8 cellular contexts compared by ENCODE assay signal in genomic region chr18:62714671-62715438, GRCh38. TPM values are rescaled to one million over a fixed set of nuclear protein-coding genes. Genes with fewer than 3 reads are reported as not detected.
A peak's percentile ranks its signal among the peaks of the same experiment; 100 is the strongest.
DNase-seq lines count a peak whose midpoint lies in the region; ATAC-seq and TF ChIP-seq lines count a peak whose summit lies in the region.

No MANE protein-coding gene starts in this region.

- H3K36me3 Mint-ChIP-seq in CD8-positive, alpha-beta T cell: peaks cover 7% of the 10 kb centered on the region
- H3K36me3 Mint-ChIP-seq in activated CD8-positive, alpha-beta T cell treated with anti-CD3 and anti-CD28 coated beads for 36 hours (ENCODE audit: low read depth): peaks cover 2% of the 10 kb centered on the region

- peak overlapping the region; percentile 71 for H3K4me3 ChIP-seq in CD8-positive, alpha-beta T cell (ENCODE audit: low read depth, low read length)
- H3K4me3 ChIP-seq in duodenal mucosa (ENCODE audit: low read depth in 1 of 2, low read length in 2 of 2) (peak overlapping the region; percentile 59 to 78), right lobe of liver (peak overlapping the region; percentile 46 to 73 (median 60))

- peaks cover 15% of the 10 kb centered on the region for H3K4me1 ChIP-seq in CD8-positive, alpha-beta T cell (ENCODE audit: insufficient read depth, low read length)
- H3K4me1 ChIP-seq in duodenal mucosa (ENCODE audit: control insufficient read depth in 1 of 2, insufficient read depth in 2 of 2, low read length in 2 of 2): peaks cover 4 to 22% of the 10 kb centered on the region in 2 donors
- H3K4me1 ChIP-seq in right lobe of liver: peaks cover 0 to 18% (median 5%) of the 10 kb centered on the region in 4 donors

- H3K27ac Mint-ChIP-seq in CD8-positive, alpha-beta T cell: peak overlapping the region; percentile 99
- peak overlapping the region; percentile 88 for H3K27ac Mint-ChIP-seq in activated CD8-positive, alpha-beta T cell treated with anti-CD3 and anti-CD28 coated beads for 36 hours

- H3K36me3 ChIP-seq in CD8-positive, alpha-beta T cell (ENCODE audit: insufficient read depth, low read length): no peaks in the 10 kb centered on the region
- H3K36me3 ChIP-seq in duodenal mucosa (ENCODE audit: control insufficient read depth in 1 of 2, insufficient read depth in 2 of 2, low read length in 2 of 2) (no peaks in the 10 kb centered on the region), right lobe of liver (no peaks in the 10 kb centered on the region)

- no peaks in the 10 kb centered on the region for H3K9me3 Mint-ChIP-seq in CD8-positive, alpha-beta T cell
- no peaks in the 10 kb centered on the region for H3K9me3 Mint-ChIP-seq in activated CD8-positive, alpha-beta T cell treated with anti-CD3 and anti-CD28 coated beads for 36 hours

- peak overlapping the region; percentile 80 for H3K27ac ChIP-seq in CD8-positive, alpha-beta T cell (ENCODE audit: low read depth, low read length)
- H3K27ac ChIP-seq in duodenal mucosa (ENCODE audit: low read depth, low read length): peak overlapping the region; percentile 94
- H3K27ac ChIP-seq in right lobe of liver: peak overlapping the region; percentile 85 to 95 (median 89)

- peak; percentile 78 to 96 (median 89) for DNase-seq in CD8-positive, alpha-beta T cell
- DNase-seq in HK-2 (ENCODE audit: unreplicated experiment): peak; percentile 98
- peak; percentile 98 for DNase-seq in NCI-H82 treated with DMSO at 0.1 percent for 48 hours (lab: John Stamatoyannopoulos, UW; ENCODE audit: unreplicated experiment)
- DNase-seq in activated CD8-positive, alpha-beta T cell treated with anti-CD3 and anti-CD28 coated beads for 36 hours: peak; percentile 94
- peak; percentile 100 for DNase-seq in right lobe of liver
- peak; percentile 95 for DNase-seq in stimulated activated CD4-positive, alpha-beta T cell treated with anti-CD3 and anti-CD28 coated beads, Interleukin-4, amount 100 ng/mL, for 24 hours

- no peaks in the 10 kb centered on the region for H3K9me3 ChIP-seq in CD8-positive, alpha-beta T cell (ENCODE audit: low read length)
- H3K9me3 ChIP-seq in duodenal mucosa (ENCODE audit: control insufficient read depth in 1 of 2, low read length in 2 of 2): no peaks in the 10 kb centered on the region
- no peaks in the 10 kb centered on the region for H3K9me3 ChIP-seq in right lobe of liver

- intact Hi-C loops in CD8-positive, alpha-beta T cell (cut with DNase I, micrococcal nuclease): loop anchor here (1.0 to 10.0 kb wide), 20 partner anchors 67 to 1260 kb away; partner anchors contain the start of genes KDSR (in 1 of the 2), PIGN (in 1 of the 2), RELCH (in 1 of the 2) and SERPINB8 (in 1 of the 2)
- intact Hi-C loops in activated CD8-positive, alpha-beta T cell treated with anti-CD3 and anti-CD28 coated beads for 36 hours (cut with micrococcal nuclease): loop anchor here (2.0 to 10.0 kb wide), 6 partner anchors 67 to 720 kb away; no protein-coding TSS in a partner anchor
- intact Hi-C loops in right lobe of liver (cut with DNase I): loop anchor here (5.0 to 10.0 kb wide), 2 partner anchors 267 to 270 kb away; no protein-coding TSS in a partner anchor

- peak overlapping the region; percentile 62 to 64 for H3K9ac ChIP-seq in duodenal mucosa (ENCODE audit: low read depth in 1 of 2, low read length in 2 of 2)

- H3K27me3 ChIP-seq in CD8-positive, alpha-beta T cell (ENCODE audit: insufficient read depth, low read length): no peaks in the 10 kb centered on the region
- H3K27me3 ChIP-seq in duodenal mucosa (ENCODE audit: control insufficient read depth in 1 of 2, insufficient read depth in 2 of 2, low read length in 2 of 2) (no peaks in the 10 kb centered on the region), right lobe of liver (no peaks in the 10 kb centered on the region)

- peak; percentile 77 for TF ChIP-seq CTCF in CD8-positive, alpha-beta T cell (IDR thresholded peaks at IDR 0.05)
- peak; percentile 71 for TF ChIP-seq CTCF in activated CD8-positive, alpha-beta T cell treated with anti-CD3 and anti-CD28 coated beads for 36 hours (IDR thresholded peaks at IDR 0.05)
- TF ChIP-seq CTCF in right lobe of liver (IDR thresholded peaks at IDR 0.05): peak; percentile 74 to 84 (median 82)

- peak overlapping the region; percentile 97 for H3K4me3 Mint-ChIP-seq in CD8-positive, alpha-beta T cell
- peak overlapping the region; percentile 82 for H3K4me3 Mint-ChIP-seq in activated CD8-positive, alpha-beta T cell treated with anti-CD3 and anti-CD28 coated beads for 36 hours

- no peak for TF ChIP-seq POLR2A in right lobe of liver (IDR thresholded peaks at IDR 0.05)

- WGBS in right lobe of liver (ENCODE audit: insufficient coverage, low coverage, low lambda C conversion rate, missing lambda C conversion rate): 14% methylated on average over 7 of the region's 50 CpGs

- POLR2A ChIA-PET in CD8-positive, alpha-beta T cell (lab: Charles Lee): interaction anchor here (0.5 to 2.2 kb wide), 15 partner anchors 17 to 707 kb away, joined by 3 to 10 read pairs (median 3); partner anchors contain the start of genes KDSR, PIGN, RELCH and VPS4B
- POLR2A ChIA-PET in activated CD8-positive, alpha-beta T cell treated with anti-CD3 and anti-CD28 coated beads for 36 hours (lab: Charles Lee): interaction anchor here (1.0 to 1.5 kb wide), 4 partner anchors 69 to 653 kb away, joined by 3 to 7 read pairs (median 5); no protein-coding TSS in a partner anchor

- H3K27me3 Mint-ChIP-seq in CD8-positive, alpha-beta T cell (ENCODE audit: low read depth): no peaks in the 10 kb centered on the region
- H3K27me3 Mint-ChIP-seq in activated CD8-positive, alpha-beta T cell treated with anti-CD3 and anti-CD28 coated beads for 36 hours: peaks cover 1% of the 10 kb centered on the region

- peak; percentile 71 for ATAC-seq in CD8-positive, alpha-beta T cell
- ATAC-seq in GM19455 (IDR thresholded peaks at IDR 0.05; ENCODE audit: unreplicated experiment) (peak; percentile 69), right lobe of liver (peak; percentile 89 to 94 (median 90))
- ATAC-seq in activated CD8-positive, alpha-beta T cell treated with anti-CD3 and anti-CD28 coated beads for 36 hours: peak; percentile 76

- CTCF ChIA-PET in CD8-positive, alpha-beta T cell (lab: Charles Lee): interaction anchor here (0.5 to 3.8 kb wide), 19 partner anchors 9 to 724 kb away, joined by 3 to 50 read pairs (median 3); no protein-coding TSS in a partner anchor
- CTCF ChIA-PET in activated CD8-positive, alpha-beta T cell treated with anti-CD3 and anti-CD28 coated beads for 36 hours (lab: Charles Lee): interaction anchor here (0.6 to 6.7 kb wide), 29 partner anchors 8 to 359 kb away, joined by 3 to 48 read pairs (median 3); no protein-coding TSS in a partner anchor

- peaks cover 37% of the 10 kb centered on the region for H3K4me1 Mint-ChIP-seq in CD8-positive, alpha-beta T cell (ENCODE audit: low read depth)
- H3K4me1 Mint-ChIP-seq in activated CD8-positive, alpha-beta T cell treated with anti-CD3 and anti-CD28 coated beads for 36 hours (ENCODE audit: low read depth): peaks cover 32% of the 10 kb centered on the region

RNA-seq across cellular contexts. Expression of gene PHLPP1, which starts 0.5 kb away (rescaled TPM):
- total RNA-seq in CD8-positive, alpha-beta T cell: 10 to 100 TPM; 11.4 to 13.1 TPM
- 1 to 10 TPM; 8.2 to 8.6 TPM for total RNA-seq in activated CD8-positive, alpha-beta T cell treated with anti-CD3 and anti-CD28 coated beads for 36 hours
- 10 to 100 TPM in 5 of 6 experiments, 1 to 10 TPM in 1; 8.6 to 19.3 (median 17.0) TPM for total RNA-seq in right lobe of liver

Comparison
In these comparisons a context has a peak if more than half of its experiments do, and no peak if none do; other contexts are left out.
1. Peak in every context shown above with its lines: DNase-seq, ATAC-seq, H3K4me3 ChIP-seq and H3K27ac ChIP-seq.